9 cellular contexts compared by ENCODE assay signal in genomic region chr10:38038107-38038931, GRCh38. TPM values are rescaled to one million over a fixed set of nuclear protein-coding genes. Genes with fewer than 3 reads are reported as not detected.
A peak's percentile ranks its signal among the peaks of the same experiment; 100 is the strongest.
DNase-seq lines count a peak whose midpoint lies in the region; ATAC-seq, FAIRE-seq and TF ChIP-seq lines count a peak whose summit lies in the region.
"Had no signal": no experiment of that assay in that cellular context is flagged by ENCODE, and none has a peak within 500 bp of the region (broad histone marks: within the 10 kb centered on the region; RNA-seq: fewer than 3 reads in every experiment).

No MANE protein-coding gene starts in this region.

- intact Hi-C loops in K562 (cut with micrococcal nuclease) (no loop called here), testis (cut with DNase I; ENCODE audit: low total_unique reads) (no loop called here)

- H3K9me1 ChIP-seq in K562 (ENCODE audit: control insufficient read depth, insufficient read depth, low read length): no peaks in the 10 kb centered on the region

- no peaks in the 10 kb centered on the region for H4K20me1 ChIP-seq in K562 (replicated peaks; ENCODE audit: control insufficient read depth, insufficient read depth, low read length)

- H3K27me3 ChIP-seq in K562 (ENCODE audit: control insufficient read depth in 2 of 2, insufficient read depth in 2 of 2, low read length in 2 of 2) (no peaks in the 10 kb centered on the region), testis (no peaks in the 10 kb centered on the region)

- H3K36me3 ChIP-seq in K562 (ENCODE audit: control insufficient read depth, insufficient read depth, low read length) (peaks cover 18% of the 10 kb centered on the region), testis (ENCODE audit: low read depth, missing control alignments) (no peaks in the 10 kb centered on the region)

- peak; percentile 41 for DNase-seq in Caki2 (ENCODE audit: low read depth)
- no peak for DNase-seq in K562 (ENCODE audit: extremely low read depth in 1 of 4, low spot score in 3 of 4)
- no peak for DNase-seq in cerebellar nuclear complex (lab: John Stamatoyannopoulos, UW)
- DNase-seq in testis: no peak
- no peak for DNase-seq in DMS53 treated with DMSO at 0.1 percent for 48 hours (lab: John Stamatoyannopoulos, UW; ENCODE audit: unreplicated experiment)
- DNase-seq in NCI-H2029 (lab: John Stamatoyannopoulos, UW): no peak

- no peaks in the 10 kb centered on the region for H3K79me2 ChIP-seq in K562 (ENCODE audit: control insufficient read depth, insufficient read depth, low read length)

- 88% methylated on average over 7 of the region's 7 CpGs for WGBS in K562 (ENCODE audit: insufficient coverage, low coverage, missing lambda C conversion rate)
- WGBS in testis, 2 donors: 92 to 94% methylated on average over 7 of the region's 7 CpGs

- H3K4me3 ChIP-seq in K562: no peak overlapping the region
- H3K4me3 ChIP-seq in testis: no peak overlapping the region

- TF ChIP-seq CTCF in K562 (IDR thresholded peaks at IDR 0.05 in 2 of 3, conservative IDR thresholded peaks at IDR 0.05 in 1 of 3; ENCODE audit: insufficient read depth in 2 of 3, low read depth in 1 of 3, low read length in 3 of 3) (no peak), testis (IDR thresholded peaks at IDR 0.05) (no peak)

- TF ChIP-seq POLR2A in K562 (conservative IDR thresholded peaks at IDR 0.05) (no peak), testis (IDR thresholded peaks at IDR 0.05) (no peak)

- POLR2A ChIA-PET in K562 (lab: Yijun Ruan, JAX): no interaction called here

- no peak overlapping the region for H3K9ac ChIP-seq in K562 (ENCODE audit: insufficient read depth in 1 of 2, low read depth in 2 of 2, low read length in 2 of 2)

- no peak for TF ChIP-seq EP300 in K562 (IDR thresholded peaks at IDR 0.05; ENCODE audit: low read length)

- in situ Hi-C loops in Caki2 (cut with HindIII; ENCODE audit: low pct_unique_long_range_greater_than_20kb, low sequenced_read_pairs) (no loop called here), K562 (cut with MboI) (no loop called here)

- no peaks in the 10 kb centered on the region for H3K4me1 ChIP-seq in K562 (replicated peaks in 1 of 2; ENCODE audit: control insufficient read depth in 2 of 2, insufficient read depth in 2 of 2, low read length in 2 of 2)
- H3K4me1 ChIP-seq in testis: no peaks in the 10 kb centered on the region

- no TSS peak for BruUV-seq in K562 (replicated peaks; lab: Mats Ljungman, UMichigan)

- CTCF ChIA-PET in K562 (lab: Yijun Ruan, JAX; ENCODE audit: low intra/inter-chr PET ratio): no interaction called here

- H2AFZ ChIP-seq in K562 (ENCODE audit: low read depth, low read length): no peak overlapping the region

- H3K9me3 ChIP-seq in K562 (replicated peaks; ENCODE audit: control insufficient read depth, insufficient read depth, low read depth, low read length): no peaks in the 10 kb centered on the region
- no peaks in the 10 kb centered on the region for H3K9me3 ChIP-seq in testis

- no peak for TF ChIP-seq RAD21 in K562 (CRISPR knock-in tag; conservative IDR thresholded peaks at IDR 0.05 in 1 of 2, IDR thresholded peaks at IDR 0.05 in 1 of 2)

- peak; percentile 19 for FAIRE-seq in K562 (lab: Jason Lieb, UNC)

- ATAC-seq in GM19397 (IDR thresholded peaks at IDR 0.05; ENCODE audit: unreplicated experiment) (peak; percentile 82), HG03342 (IDR thresholded peaks at IDR 0.05; ENCODE audit: unreplicated experiment) (peak; percentile 92), K562 (no peak)
- ATAC-seq: HCT116 had no signal

- no peak overlapping the region for H3K27ac ChIP-seq in K562 (ENCODE audit: extremely low read depth, low read depth, low read length)
- no peak overlapping the region for H3K27ac ChIP-seq in testis

- no peak overlapping the region for H3K4me2 ChIP-seq in K562 (ENCODE audit: insufficient read depth, low read length)

TF ChIP-seq in K562, 482 proteins besides CTCF, POLR2A, EP300 and RAD21:
- TF ChIP-seq NFE2L1 (tag; IDR thresholded peaks at IDR 0.05; ENCODE audit: borderline replicate concordance, low read depth) (no peak), PATZ1 (CRISPR knock-in tag; IDR thresholded peaks at IDR 0.05; ENCODE audit: borderline replicate concordance) (no peak), BHLHE40 (IDR thresholded peaks at IDR 0.05; ENCODE audit: low read length) (no peak), NEUROD1 (IDR thresholded peaks at IDR 0.05; ENCODE audit: borderline replicate concordance, low read depth, low read length, partially characterized antibody) (no peak)

RNA-seq across cellular contexts. Expression of gene ZNF33A, which starts 27.8 kb away (rescaled TPM):
- total RNA-seq in Caki2 (2014; rRNA removed; shearing (Covaris generic); ENCODE audit: low replicate concordance): 3.2 and 6.4 TPM in 2 replicates
- 22.5 and 36.3 TPM in 2 replicates for total RNA-seq in K562 (2011; cell fraction: chromatin; rRNA removed; ENCODE audit: low replicate concordance)
- total RNA-seq in K562 (2011; cell fraction: nucleolus; rRNA removed): 10.8 and 13.6 TPM in 2 replicates
- 32.3 and 55.7 TPM in 2 replicates for total RNA-seq in K562 (2011; cell fraction: nucleoplasm; rRNA removed)
- 8.1 and 12.7 TPM in 2 replicates for total RNA-seq in K562 (2014; rRNA removed)
- 27.5 and 30.3 TPM in 2 replicates for total RNA-seq in K562 (2014; rRNA removed; fragmentation: Illumina TruSeq; extraction: Trizol)
- total RNA-seq in K562 (2015; rRNA removed; fragmentation: Illumina TruSeq; extraction: Trizol): 20.1 and 23.2 TPM in 2 replicates
- total RNA-seq in K562 (2021): 15.0 and 16.4 TPM in 2 replicates
- polyA plus RNA-seq in K562 (2011; rRNA removed): 16.4 and 19.0 TPM in 2 replicates
- polyA plus RNA-seq in K562 (2011; cell fraction: cytosol; rRNA removed): 3.0 and 10.5 TPM in 2 replicates
- 7.6 and 15.5 TPM in 2 replicates for polyA plus RNA-seq in K562 (2011; cell fraction: nucleus; rRNA removed)
- 10.8 and 11.6 TPM in 2 replicates for polyA plus RNA-seq in K562 (2012)
- 17.1 and 17.6 TPM in 2 replicates for polyA plus RNA-seq in K562 (2014; fragmentation: Illumina TruSeq; extraction: Trizol)
- 10 to 100 TPM; 12.7 TPM for polyA plus RNA-seq in K562 (2014; fragmentation: Nextera tagmentation; extraction: Ambion mirVana)
- polyA plus RNA-seq in K562 (2014; rRNA removed): 11.7 and 12.6 TPM in 2 replicates
- 26.6 and 42.6 TPM in 2 replicates for polyA minus RNA-seq in K562 (2011; rRNA and poly(A)+ RNA removed)
- polyA minus RNA-seq in K562 (2011; cell fraction: cytosol; rRNA and poly(A)+ RNA removed): 4.9 and 8.2 TPM in 2 replicates
- polyA minus RNA-seq in K562 (2011; cell fraction: nucleus; rRNA and poly(A)+ RNA removed): 13.9 and 20.9 TPM in 2 replicates
- total RNA-seq in testis: 10 to 100 TPM; 17.5 to 17.7 TPM
- 9.2 TPM for polyA plus RNA-seq in testis (ENCODE audit: insufficient read depth, low read depth, low replicate concordance)

RNA-seq across cellular contexts. Expression of gene ZNF37A, which starts 55.8 kb away (rescaled TPM):
- total RNA-seq in Caki2 (2014; rRNA removed; shearing (Covaris generic); ENCODE audit: low replicate concordance): 1.8 and 2.6 TPM in 2 replicates
- 40.9 and 79.0 TPM in 2 replicates for total RNA-seq in K562 (2011; cell fraction: chromatin; rRNA removed; ENCODE audit: low replicate concordance)
- 21.8 and 32.2 TPM in 2 replicates for total RNA-seq in K562 (2011; cell fraction: nucleolus; rRNA removed)
- 39.2 and 41.9 TPM in 2 replicates for total RNA-seq in K562 (2011; cell fraction: nucleoplasm; rRNA removed)
- total RNA-seq in K562 (2014; rRNA removed) (8.7 and 9.4 TPM in 2 replicates), K562 (2014; rRNA removed; fragmentation: Illumina TruSeq; extraction: Trizol) (16.4 and 17.5 TPM in 2 replicates), K562 (2015; rRNA removed; fragmentation: Illumina TruSeq; extraction: Trizol) (13.3 and 14.2 TPM in 2 replicates), K562 (2021) (13.9 and 16.4 TPM in 2 replicates), testis (10 to 100 TPM; 13.7 to 15.3 TPM)
- polyA plus RNA-seq in K562 (2011; rRNA removed) (20.3 and 21.6 TPM in 2 replicates), K562 (2014; fragmentation: Illumina TruSeq; extraction: Trizol) (14.4 and 17.4 TPM in 2 replicates), K562 (2014; fragmentation: Nextera tagmentation; extraction: Ambion mirVana) (1 to 10 TPM; 4.1 to 5.0 TPM), K562 (2014; rRNA removed) (14.0 and 19.7 TPM in 2 replicates), testis (ENCODE audit: insufficient read depth, low read depth, low replicate concordance) (3.3 TPM)
- polyA plus RNA-seq in K562 (2011; cell fraction: cytosol; rRNA removed): 10.8 and 12.4 TPM in 2 replicates
- 40.8 and 56.8 TPM in 2 replicates for polyA plus RNA-seq in K562 (2011; cell fraction: nucleus; rRNA removed)
- 6.7 and 9.2 TPM in 2 replicates for polyA plus RNA-seq in K562 (2012)
- polyA minus RNA-seq in K562 (2011; rRNA and poly(A)+ RNA removed): 35.4 and 36.2 TPM in 2 replicates
- polyA minus RNA-seq in K562 (2011; cell fraction: cytosol; rRNA and poly(A)+ RNA removed): 7.0 and 7.9 TPM in 2 replicates
- 19.4 and 33.3 TPM in 2 replicates for polyA minus RNA-seq in K562 (2011; cell fraction: nucleus; rRNA and poly(A)+ RNA removed)
